8 cellular contexts compared by ENCODE assay signal in genomic region chr14:22276913-22277816, GRCh38.
DNase-seq lines count a peak whose midpoint lies in the region; FAIRE-seq and TF ChIP-seq lines count a peak whose summit lies in the region.

No MANE protein-coding gene starts in this region.

- H3K9me3 ChIP-seq in prostate gland: no peaks in the 10 kb centered on the region

- TF ChIP-seq CTCF in prostate gland (IDR thresholded peaks at IDR 0.05): peak in 3 of 4 experiments; percentile 11 to 46 (median 41)

- FAIRE-seq in endometrium (lab: Jason Lieb, UNC): peak; percentile 35

- H3K27ac ChIP-seq in prostate gland: no peak overlapping the region

- no peaks in the 10 kb centered on the region for H3K4me1 ChIP-seq in prostate gland (replicated peaks)

- H3K4me3 ChIP-seq in prostate gland: no peak overlapping the region

- WGBS in prostate gland: 60% methylated on average over 4 of the region's 4 CpGs

- DNase-seq in DMS 273 (lab: John Stamatoyannopoulos, UW; ENCODE audit: unreplicated experiment): peak; percentile 43
- no peak for DNase-seq in DMS 273 treated with DMSO at 0.1 percent for 48 hours (lab: John Stamatoyannopoulos, UW)
- peak; percentile 82 for DNase-seq in NCI-H2171 treated with DMSO at 0.1 percent for 48 hours (lab: John Stamatoyannopoulos, UW)
- no peak for DNase-seq in prostate gland (ENCODE audit: low spot score)
- DNase-seq in NCI-H524 treated with DMSO at 0.1 percent for 48 hours (lab: John Stamatoyannopoulos, UW): no peak
- no peak for DNase-seq in mucosa of gallbladder (ENCODE audit: low spot score)
- no peak for DNase-seq in GF-D8 (lab: John Stamatoyannopoulos, UW)

- no peaks in the 10 kb centered on the region for H3K36me3 ChIP-seq in prostate gland

- intact Hi-C loops in prostate gland (cut with DNase I): loop anchor here (10.0 kb wide), 1 partner anchor 98 kb away; no protein-coding TSS in a partner anchor

- TF ChIP-seq POLR2A in prostate gland (IDR thresholded peaks at IDR 0.05): no peak

- no peaks in the 10 kb centered on the region for H3K27me3 ChIP-seq in prostate gland (replicated peaks; ENCODE audit: insufficient read depth)

Comparison
In these comparisons a context has a peak if more than half of its experiments do, and no peak if none do; other contexts are left out.
1. DNase-seq: peak in DMS 273 (single experiment) and NCI-H2171 treated with DMSO at 0.1 percent for 48 hours (single experiment); none in DMS 273 treated with DMSO at 0.1 percent for 48 hours (single experiment), prostate gland (single experiment), NCI-H524 treated with DMSO at 0.1 percent for 48 hours (single experiment), mucosa of gallbladder (single experiment) and GF-D8 (single experiment).